16 cellular contexts compared by ENCODE assay signal in genomic region chrY:19503092-19503449, GRCh38.
A peak's percentile ranks its signal among the peaks of the same experiment; 100 is the strongest.
DNase-seq lines count a peak whose midpoint lies in the region; ATAC-seq and TF ChIP-seq lines count a peak whose summit lies in the region.
"Had no signal": no experiment of that assay in that cellular context is flagged by ENCODE, and none has a peak within 500 bp of the region (broad histone marks: within the 10 kb centered on the region; RNA-seq: fewer than 3 reads in every experiment).

No MANE protein-coding gene starts in this region.

- no peaks in the 10 kb centered on the region for H3K27me3 ChIP-seq in CD4-positive, alpha-beta T cell (ENCODE audit: control insufficient read depth, insufficient read depth, low read length)
- H3K27me3 ChIP-seq in uterus = no peaks in the 10 kb centered on the region
- H3K27me3 ChIP-seq: hepatocyte, upper lobe of left lung had no signal

- POLR2A ChIA-PET in CD4-positive, alpha-beta T cell (lab: Charles Lee) = interaction anchor here (0.6 to 4.2 kb wide), 5 partner anchors 65 to 241 kb away, joined by 3 to 35 read pairs (median 4); partner anchors contain the start of gene KDM5D
- POLR2A ChIA-PET in T-cell (lab: Charles Lee) = interaction anchor here in 1 of 2 donors (1.5 kb wide), 1 partner anchor 65 kb away, joined by 3 read pairs; no protein-coding TSS in a partner anchor
- POLR2A ChIA-PET in naive thymus-derived CD8-positive, alpha-beta T cell (lab: Charles Lee) = interaction anchor here (1.3 to 3.3 kb wide), 5 partner anchors 27 to 71 kb away, joined by 3 to 24 read pairs (median 8); no protein-coding TSS in a partner anchor

- peaks cover 44% of the 10 kb centered on the region for H3K4me1 Mint-ChIP-seq in CD4-positive, alpha-beta T cell (ENCODE audit: low read depth)
- peaks cover 0 to 38% (median 0%) of the 10 kb centered on the region in 3 donors for H3K4me1 Mint-ChIP-seq in T-cell
- peaks cover 42% of the 10 kb centered on the region for H3K4me1 Mint-ChIP-seq in activated naive CD8-positive, alpha-beta T cell (ENCODE audit: low read depth)
- H3K4me1 Mint-ChIP-seq in naive thymus-derived CD8-positive, alpha-beta T cell = peaks cover 27 to 42% (median 39%) of the 10 kb centered on the region in 4 donors

- no peaks in the 10 kb centered on the region for H3K9me3 ChIP-seq in CD4-positive, alpha-beta T cell (ENCODE audit: control insufficient read depth, low read length)
- H3K9me3 ChIP-seq in uterus = no peaks in the 10 kb centered on the region
- H3K9me3 ChIP-seq: HAP-1, upper lobe of left lung had no signal

- no peak overlapping the region for H3K27ac ChIP-seq in CD4-positive, alpha-beta T cell (ENCODE audit: low read depth, low read length)
- no peak overlapping the region for H3K27ac ChIP-seq in uterus
- H3K27ac ChIP-seq: hepatocyte, upper lobe of left lung had no signal

- no peaks in the 10 kb centered on the region for H3K9me3 Mint-ChIP-seq in CD4-positive, alpha-beta T cell
- no peaks in the 10 kb centered on the region for H3K9me3 Mint-ChIP-seq in T-cell
- H3K9me3 Mint-ChIP-seq in activated naive CD8-positive, alpha-beta T cell (ENCODE audit: low read depth) = no peaks in the 10 kb centered on the region
- H3K9me3 Mint-ChIP-seq in naive thymus-derived CD8-positive, alpha-beta T cell = no peaks in the 10 kb centered on the region

- peak; percentile 45 for TF ChIP-seq CTCF in CD4-positive, alpha-beta T cell (IDR thresholded peaks at IDR 0.05)
- no peak for TF ChIP-seq CTCF in uterus (IDR thresholded peaks at IDR 0.05)

- no peaks in the 10 kb centered on the region for H3K36me3 ChIP-seq in uterus
- H3K36me3 ChIP-seq: HAP-1, upper lobe of left lung had no signal

- H3K4me3 ChIP-seq in uterus = no peak overlapping the region
- H3K4me3 ChIP-seq: HAP-1, hepatocyte had no signal

- H3K4me1 ChIP-seq in uterus = no peaks in the 10 kb centered on the region
- H3K4me1 ChIP-seq: HAP-1, upper lobe of left lung had no signal

- intact Hi-C loops in CD4-positive, alpha-beta T cell (cut with DNase I, micrococcal nuclease) = loop anchor here (1.0 to 5.0 kb wide), 4 partner anchors 59 to 70 kb away; no protein-coding TSS in a partner anchor
- intact Hi-C loops in uterus (cut with DNase I; ENCODE audit: low total_unique reads) = no loop called here

- peaks cover 16% of the 10 kb centered on the region for H3K36me3 Mint-ChIP-seq in CD4-positive, alpha-beta T cell (ENCODE audit: low read depth)
- no peaks in the 10 kb centered on the region for H3K36me3 Mint-ChIP-seq in T-cell
- no peaks in the 10 kb centered on the region for H3K36me3 Mint-ChIP-seq in activated naive CD8-positive, alpha-beta T cell
- H3K36me3 Mint-ChIP-seq in naive thymus-derived CD8-positive, alpha-beta T cell = no peaks in the 10 kb centered on the region

- peak overlapping the region; percentile 85 for H3K27ac Mint-ChIP-seq in CD4-positive, alpha-beta T cell
- peak overlapping the region in 1 of 2 donors; percentile 93 for H3K27ac Mint-ChIP-seq in T-cell
- peak overlapping the region; percentile 95 for H3K27ac Mint-ChIP-seq in activated naive CD8-positive, alpha-beta T cell
- peak overlapping the region in 5 of 10 donors; percentile 89 to 99 (median 93) for H3K27ac Mint-ChIP-seq in naive thymus-derived CD8-positive, alpha-beta T cell
- H3K27ac Mint-ChIP-seq: progenitor cell of endocrine pancreas had no signal

- CTCF ChIA-PET in CD4-positive, alpha-beta T cell (lab: Charles Lee) = no interaction called here
- CTCF ChIA-PET in T-cell (lab: Charles Lee) = interaction anchor here in 1 of 2 donors (0.8 to 1.5 kb wide), 4 partner anchors 65 to 73 kb away, joined by 3 to 6 read pairs (median 4); no protein-coding TSS in a partner anchor

- peak; percentile 41 for ATAC-seq in CD4-positive, alpha-beta T cell (ENCODE audit: poor library complexity)
- ATAC-seq in T-cell (replicated peaks in 1 of 4) = peak in 2 of 4 experiments; percentile 35 to 44
- ATAC-seq in naive thymus-derived CD8-positive, alpha-beta T cell = peak; percentile 53
- ATAC-seq in GM19397 (IDR thresholded peaks at IDR 0.05; ENCODE audit: unreplicated experiment) = no peak
- no peak for ATAC-seq in GM21390 (IDR thresholded peaks at IDR 0.05; ENCODE audit: unreplicated experiment)
- ATAC-seq: Panc1 had no signal

- TF ChIP-seq POLR2A in uterus (IDR thresholded peaks at IDR 0.05) = no peak

- no peaks in the 10 kb centered on the region for H3K27me3 Mint-ChIP-seq in CD4-positive, alpha-beta T cell
- no peaks in the 10 kb centered on the region for H3K27me3 Mint-ChIP-seq in T-cell
- no peaks in the 10 kb centered on the region for H3K27me3 Mint-ChIP-seq in activated naive CD8-positive, alpha-beta T cell
- no peaks in the 10 kb centered on the region for H3K27me3 Mint-ChIP-seq in naive thymus-derived CD8-positive, alpha-beta T cell
- H3K27me3 Mint-ChIP-seq: progenitor cell of endocrine pancreas had no signal

- peak in 6 of 10 experiments; percentile 5 to 34 (median 13) for DNase-seq in CD4-positive, alpha-beta T cell
- DNase-seq in T-cell = peak in 18 of 34 experiments; percentile 3 to 52 (median 24)
- DNase-seq in naive thymus-derived CD8-positive, alpha-beta T cell = peak in 6 of 10 donors; percentile 13 to 70 (median 40)
- DNase-seq in uterus = no peak
- no peak for DNase-seq in NCI-H446 treated with DMSO at 0.1 percent for 48 hours (lab: John Stamatoyannopoulos, UW)
- DNase-seq: AML-193, NCI-H1930, T1000 had no signal

- H3K4me3 Mint-ChIP-seq in CD4-positive, alpha-beta T cell = peak overlapping the region; percentile 95
- peak overlapping the region in 1 of 3 donors; percentile 91 for H3K4me3 Mint-ChIP-seq in T-cell
- peak overlapping the region; percentile 93 for H3K4me3 Mint-ChIP-seq in activated naive CD8-positive, alpha-beta T cell
- H3K4me3 Mint-ChIP-seq in naive thymus-derived CD8-positive, alpha-beta T cell = peak overlapping the region in 6 of 10 donors; percentile 89 to 99 (median 91)

Comparison
In these comparisons a context has a peak if more than half of its experiments do, and no peak if none do; other contexts are left out.
1. ATAC-seq: peak in CD4-positive, alpha-beta T cell (single experiment) and naive thymus-derived CD8-positive, alpha-beta T cell (2 of 2); none in GM19397 (single experiment) and GM21390 (single experiment).
2. DNase-seq: peak in CD4-positive, alpha-beta T cell (6 of 10), T-cell (18 of 34) and naive thymus-derived CD8-positive, alpha-beta T cell (6 of 10); none in uterus (0 of 2) and NCI-H446 treated with DMSO at 0.1 percent for 48 hours (single experiment).